In the genomic region with DNA sequence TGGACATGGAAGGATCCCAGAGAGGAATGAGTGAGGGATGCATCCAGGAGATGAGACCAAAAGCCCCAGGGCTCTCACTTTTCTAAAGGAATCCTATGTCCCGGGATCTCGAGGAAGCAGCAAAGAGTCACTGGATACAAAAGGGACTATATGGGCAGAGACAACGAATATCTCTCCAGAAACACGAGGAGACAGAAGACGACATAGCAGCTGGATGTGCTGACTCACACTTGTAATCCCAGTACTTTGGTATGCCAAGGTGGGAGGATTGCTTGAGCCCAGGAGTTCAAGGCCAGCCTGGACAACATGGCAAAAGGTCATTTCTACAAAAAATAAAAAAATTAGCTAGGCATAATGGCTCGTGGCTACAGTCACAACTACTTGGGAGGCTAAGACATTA, we compare ENCODE assay signal across 35 cellular contexts. TPM values are rescaled to one million over a fixed set of nuclear protein-coding genes. Genes with fewer than 3 reads are reported as not detected.
"Had no signal": no experiment of that assay in that cellular context is flagged by ENCODE, and none has a peak within 500 bp of the region (broad histone marks: within the 10 kb centered on the region; RNA-seq: fewer than 3 reads in every experiment).

No MANE protein-coding gene starts in this region.

- H3K27ac ChIP-seq: SK-N-MC, VCaP had no signal

- H3K27me3 Mint-ChIP-seq: activated CD4-positive, alpha-beta memory T cell treated with anti-CD3 and anti-CD28 coated beads, Interleukin-2, amount 10 ng/mL, durations not matched to agents 7 days and 5 days; activated CD4-positive, alpha-beta T cell treated with anti-CD3 and anti-CD28 coated beads for 36 hours; activated naive CD8-positive, alpha-beta T cell treated with anti-CD3 and anti-CD28 coated beads, Interleukin-2, amount 50 U/mL, for 24 hours; central memory CD8-positive, alpha-beta T cell; T-cell had no signal

- ATAC-seq: activated CD4-positive, alpha-beta T cell treated with anti-CD3 and anti-CD28 coated beads for 36 hours; activated naive CD4-positive, alpha-beta T cell treated with anti-CD3 and anti-CD28 coated beads, Interleukin-2, amount 50 U/mL, for 72 hours; activated naive CD8-positive, alpha-beta T cell treated with anti-CD3 and anti-CD28 coated beads, Interleukin-2, amount 50 U/mL, for 24 hours; Panc1; Right ventricle myocardium inferior; T-cell had no signal

- H3K36me3 Mint-ChIP-seq: activated naive CD4-positive, alpha-beta T cell treated with anti-CD3 and anti-CD28 coated beads, Interleukin-2, amount 50 U/mL, for 72 hours; brain; T-cell had no signal

- H3K4me1 Mint-ChIP-seq: activated CD4-positive, alpha-beta memory T cell treated with anti-CD3 and anti-CD28 coated beads, Interleukin-2, amount 10 ng/mL, durations not matched to agents 7 days and 5 days; brain had no signal

- H3K27ac Mint-ChIP-seq: activated CD4-positive, alpha-beta memory T cell treated with anti-CD3 and anti-CD28 coated beads, Interleukin-2, amount 10 ng/mL, durations not matched to agents 7 days and 5 days; activated CD4-positive, alpha-beta T cell treated with anti-CD3 and anti-CD28 coated beads for 36 hours; activated naive CD8-positive, alpha-beta T cell treated with anti-CD3 and anti-CD28 coated beads, Interleukin-2, amount 50 U/mL, for 24 hours; activated T-helper 1 cell treated with anti-CD3 and anti-CD28 coated beads, Interleukin-12 subunit alpha, Interleukin-12 subunit beta, Interleukin-2, Interleukin-4 antibody, amounts not matched to agents 30 ng/mL and 10 ng/mL and 1 ng/mL, durations not matched to agents 14 hours and 24 hours and 36 hours; brain; T-cell had no signal

- FAIRE-seq: astrocyte, TTC549 had no signal

- DNase-seq: activated CD4-positive, alpha-beta memory T cell treated with anti-CD3 and anti-CD28 coated beads, Interleukin-2, amount 10 ng/mL, durations not matched to agents 7 days and 5 days; activated CD4-positive, alpha-beta T cell treated with anti-CD3 and anti-CD28 coated beads for 36 hours; activated CD4-positive, alpha-beta T cell treated with anti-CD3 and anti-CD28 coated beads, Interleukin-2, amount 50 U/mL, for 1 hour; activated CD8-positive, alpha-beta memory T cell treated with anti-CD3 and anti-CD28 coated beads, Interleukin-2, amount 50 U/mL, for 4 hours; activated effector memory CD4-positive, alpha-beta T cell treated with anti-CD3 and anti-CD28 coated beads, Interleukin-2, amount 50 U/mL, for 16 hours; activated naive CD4-positive, alpha-beta T cell treated with Interleukin-2 at 50 U/mL for 16 hours; activated naive CD8-positive, alpha-beta T cell treated with anti-CD3 and anti-CD28 coated beads, Interleukin-2, amount 50 U/mL, for 24 hours; amygdala; Karpas-422; NCI-H1092; NCI-H1417 treated with DMSO at 0.1 percent for 48 hours; NCI-H1694; NCI-H2029; NCI-H2107; NCI-H2171 treated with DMSO at 0.1 percent for 48 hours; NCI-H226; NCI-H510A; NCI-H526 treated with DMSO at 0.1 percent for 48 hours; NCI-H82; OCI-M1; RPMI8226; T-cell; T-helper 2 cell; T1000 had no signal

- H3K4me3 ChIP-seq: SK-N-MC had no signal

- H3K4me3 Mint-ChIP-seq: activated CD4-positive, alpha-beta memory T cell treated with anti-CD3 and anti-CD28 coated beads, Interleukin-2, amount 10 ng/mL, durations not matched to agents 7 days and 5 days; activated CD4-positive, alpha-beta T cell treated with anti-CD3 and anti-CD28 coated beads for 36 hours; activated naive CD8-positive, alpha-beta T cell treated with anti-CD3 and anti-CD28 coated beads, Interleukin-2, amount 50 U/mL, for 24 hours; activated T-helper 1 cell treated with anti-CD3 and anti-CD28 coated beads, Interleukin-12 subunit alpha, Interleukin-12 subunit beta, Interleukin-2, Interleukin-4 antibody, amounts not matched to agents 30 ng/mL and 10 ng/mL and 1 ng/mL, durations not matched to agents 14 hours and 24 hours and 36 hours; brain; central memory CD8-positive, alpha-beta T cell; T-cell had no signal

- H3K9me3 Mint-ChIP-seq: activated CD4-positive, alpha-beta memory T cell treated with anti-CD3 and anti-CD28 coated beads, Interleukin-2, amount 10 ng/mL, durations not matched to agents 7 days and 5 days; activated naive CD8-positive, alpha-beta T cell treated with anti-CD3 and anti-CD28 coated beads, Interleukin-2, amount 50 U/mL, for 24 hours; activated T-helper 1 cell treated with anti-CD3 and anti-CD28 coated beads, Interleukin-12 subunit alpha, Interleukin-12 subunit beta, Interleukin-2, Interleukin-4 antibody, amounts not matched to agents 30 ng/mL and 10 ng/mL and 1 ng/mL, durations not matched to agents 14 hours and 24 hours and 36 hours; central memory CD8-positive, alpha-beta T cell; T-cell had no signal

RNA-seq across cellular contexts. Expression of a gene that starts 24.7 kb away (rescaled TPM):
- total RNA-seq: activated CD4-positive, alpha-beta memory T cell treated with anti-CD3 and anti-CD28 coated beads, Interleukin-2, amount 10 ng/mL, durations not matched to agents 7 days and 5 days; activated CD4-positive, alpha-beta T cell treated with anti-CD3 and anti-CD28 coated beads for 36 hours; activated naive CD4-positive, alpha-beta T cell treated with anti-CD3 and anti-CD28 coated beads, Interleukin-2, amount 50 U/mL, for 72 hours; activated T-helper 1 cell treated with anti-CD3 and anti-CD28 coated beads, Interleukin-12 subunit alpha, Interleukin-12 subunit beta, Interleukin-2, Interleukin-4 antibody, amounts not matched to agents 30 ng/mL and 10 ng/mL and 1 ng/mL, durations not matched to agents 14 hours and 24 hours and 36 hours; astrocyte; MCF 10A; Right ventricle myocardium inferior; T-cell had no signal
